Comparison of ENCODE assay signal across 13 cellular contexts in the genomic region with DNA sequence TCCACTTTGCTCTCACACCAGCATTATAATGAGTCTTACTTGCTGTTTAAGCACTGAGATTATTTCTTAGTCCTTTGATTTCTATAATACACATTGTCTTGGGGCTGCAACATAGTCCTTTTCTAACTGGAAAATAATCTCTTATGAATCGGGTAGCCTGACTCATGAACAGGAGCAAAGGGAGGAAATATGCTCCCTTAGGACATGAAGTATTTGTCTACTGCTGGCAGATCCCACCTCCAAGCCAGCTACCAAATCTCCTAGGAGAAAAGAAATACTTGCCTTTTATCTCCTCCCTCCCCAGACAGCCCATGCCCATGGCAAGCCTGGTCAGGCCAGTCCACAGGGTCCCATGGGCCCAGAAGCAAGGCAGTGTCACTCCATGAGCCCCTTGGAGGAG. TPM values are rescaled to one million over a fixed set of nuclear protein-coding genes. Genes with fewer than 3 reads are reported as not detected.
DNase-seq lines count a peak whose midpoint lies in the region; ATAC-seq and TF ChIP-seq lines count a peak whose summit lies in the region.
"Had no signal": no experiment of that assay in that cellular context is flagged by ENCODE, and none has a peak within 500 bp of the region (broad histone marks: within the 10 kb centered on the region; RNA-seq: fewer than 3 reads in every experiment).

No MANE protein-coding gene starts in this region.

- 74 to 81% methylated on average over 1 of the region's 1 CpG for WGBS in heart right ventricle, 2 donors

- H3K4me3 ChIP-seq in AG10803 (ENCODE audit: low read length) = no peak overlapping the region
- H3K4me3 ChIP-seq in fibroblast of mammary gland (ENCODE audit: control insufficient read depth, low read depth, low read length) = no peak overlapping the region
- no peak overlapping the region for H3K4me3 ChIP-seq in heart right ventricle
- H3K4me3 ChIP-seq: BLaER1 treated with 17β-estradiol and CSF1 and Interleukin-3, amounts not matched to agents 10 nM and 100 nM; HAP-1 had no signal

- H3K36me3 ChIP-seq in heart right ventricle = peaks cover 0 to 100% (median 62%) of the 10 kb centered on the region in 9 donors

- TF ChIP-seq CTCF in AG10803 (conservative IDR thresholded peaks at IDR 0.05; ENCODE audit: low read length) = no peak
- TF ChIP-seq CTCF in fibroblast of mammary gland (conservative IDR thresholded peaks at IDR 0.05; ENCODE audit: control insufficient read depth, insufficient read depth, low read depth, low read length) = no peak
- no peak for TF ChIP-seq CTCF in osteocyte (IDR thresholded peaks at IDR 0.05)
- no peak for TF ChIP-seq CTCF in heart right ventricle (IDR thresholded peaks at IDR 0.05)

- H3K4me1 ChIP-seq in heart right ventricle = peaks cover 0 to 20% (median 4%) of the 10 kb centered on the region in 9 donors
- H3K4me1 ChIP-seq: BLaER1 treated with 17β-estradiol and CSF1 and Interleukin-3, amounts not matched to agents 10 nM and 100 nM; HAP-1 had no signal

- no peaks in the 10 kb centered on the region for H3K27me3 ChIP-seq in heart right ventricle
- H3K27me3 ChIP-seq: BLaER1 treated with 17β-estradiol and CSF1 and Interleukin-3, amounts not matched to agents 10 nM and 100 nM had no signal

- H3K9me3 ChIP-seq in heart right ventricle = no peaks in the 10 kb centered on the region
- H3K9me3 ChIP-seq: BLaER1 treated with 17β-estradiol and CSF1 and Interleukin-3, amounts not matched to agents 10 nM and 100 nM; HAP-1 had no signal

- peaks cover 39% of the 10 kb centered on the region for H3K36me3 Mint-ChIP-seq in osteocyte (ENCODE audit: unreplicated experiment)

- intact Hi-C loops in heart right ventricle (cut with DNase I) = loop anchor here in 2 of 10 donors (5.0 kb wide), 2 partner anchors 59 to 159 kb away; no protein-coding TSS in a partner anchor

- DNase-seq in AG10803 (ENCODE audit: low read depth) (peak; percentile 1), fibroblast of mammary gland (ENCODE audit: low read depth) (peak; percentile 28), osteocyte (ENCODE audit: extremely low spot score, unreplicated experiment) (no peak), islet precursor cell (no peak), heart right ventricle (no peak), SHP77 (lab: John Stamatoyannopoulos, UW) (no peak), ureter (ENCODE audit: low spot score) (no peak)
- DNase-seq: CD8-positive, alpha-beta memory T cell; DMS79 treated with DMSO at 0.1 percent for 48 hours; NCI-H187 treated with DMSO at 0.1 percent for 48 hours had no signal

- H3K9me3 Mint-ChIP-seq in osteocyte (ENCODE audit: unreplicated experiment) = no peaks in the 10 kb centered on the region
- H3K9me3 Mint-ChIP-seq: CD8-positive, alpha-beta memory T cell had no signal

- no peak for ATAC-seq in heart right ventricle

- no peak overlapping the region for H3K4me3 Mint-ChIP-seq in osteocyte (ENCODE audit: unreplicated experiment)
- H3K4me3 Mint-ChIP-seq: CD8-positive, alpha-beta memory T cell had no signal

- H3K27me3 Mint-ChIP-seq in osteocyte (ENCODE audit: unreplicated experiment) = no peaks in the 10 kb centered on the region
- H3K27me3 Mint-ChIP-seq: CD8-positive, alpha-beta memory T cell had no signal

- H3K4me1 Mint-ChIP-seq in osteocyte (ENCODE audit: unreplicated experiment) = peaks cover 4% of the 10 kb centered on the region
- H3K4me1 Mint-ChIP-seq: CD8-positive, alpha-beta memory T cell had no signal

- peak overlapping the region; percentile 65 for H3K27ac Mint-ChIP-seq in osteocyte (ENCODE audit: unreplicated experiment)

- H3K27ac ChIP-seq in angular gyrus (ENCODE audit: low read depth, low read length) = peak overlapping the region; percentile 62
- no peak overlapping the region for H3K27ac ChIP-seq in heart right ventricle
- H3K27ac ChIP-seq: BLaER1 treated with 17β-estradiol and CSF1 and Interleukin-3, amounts not matched to agents 10 nM and 100 nM had no signal

RNA-seq across cellular contexts. Expression of a gene that starts 37.0 kb away (rescaled TPM):
- total RNA-seq in osteocyte (2.4 and 3.2 TPM in 2 replicates), heart right ventricle (1 to 10 TPM in 1 of 10 donors, under 1 TPM in 9; 0.06 to 1.6 (median 0.45) TPM), ureter (56.3 TPM)
- under 1 TPM; 0.19 to 0.51 TPM for polyA plus RNA-seq in heart right ventricle

Comparison
In these comparisons a context has a peak if more than half of its experiments do, and no peak if none do; other contexts are left out.
1. DNase-seq: peak in AG10803 (single experiment) and fibroblast of mammary gland (single experiment); none in osteocyte (single experiment), islet precursor cell (single experiment), heart right ventricle (0 of 2), SHP77 (0 of 2) and ureter (single experiment).
2. RNA of a gene that starts 37.0 kb away (total RNA-seq): 56.3 TPM in ureter (single experiment); 2.4 to 3.2 TPM in osteocyte and 0.06 to 1.6 TPM in heart right ventricle; every median in the first group is over 10 times any median in the second.